In the genomic region with DNA sequence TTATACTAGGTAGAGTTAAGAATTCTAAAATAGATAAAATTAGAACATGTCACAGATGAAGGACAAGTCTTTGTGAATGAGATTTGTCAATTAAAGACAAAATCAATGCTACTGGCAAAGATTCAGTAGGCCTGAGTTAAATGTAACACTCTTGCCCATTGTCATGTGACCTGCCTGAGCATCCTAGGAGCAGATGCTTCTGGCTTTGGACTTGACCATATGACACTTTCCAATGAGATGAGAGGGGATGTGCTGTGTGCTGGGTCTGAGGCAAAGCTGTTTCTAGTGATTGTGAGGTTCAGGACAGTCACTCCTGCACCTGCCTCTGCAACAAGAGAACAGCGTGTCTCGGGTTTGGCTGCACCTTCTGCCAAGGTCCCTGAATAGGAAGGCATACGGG, we compare ENCODE assay signal across 23 cellular contexts.
DNase-seq lines count a peak whose midpoint lies in the region; ATAC-seq and TF ChIP-seq lines count a peak whose summit lies in the region.
"Had no signal": no experiment of that assay in that cellular context is flagged by ENCODE, and none has a peak within 500 bp of the region (broad histone marks: within the 10 kb centered on the region; RNA-seq: fewer than 3 reads in every experiment).

No MANE protein-coding gene starts in this region.

- H2AFZ ChIP-seq in SK-N-SH (ENCODE audit: low read depth) (no peak overlapping the region), OCI-LY7 (ENCODE audit: low read length) (no peak overlapping the region)
- H2AFZ ChIP-seq: GM23338 had no signal

- intact Hi-C loops in A673 (cut with micrococcal nuclease; ENCODE audit: unreplicated experiment) (no loop called here), OCI-LY7 (cut with micrococcal nuclease; ENCODE audit: unreplicated experiment) (no loop called here)

- POLR2A ChIA-PET in SK-N-SH (lab: Yijun Ruan, JAX) = no interaction called here
- POLR2A ChIA-PET in A673 (lab: Charles Lee; ENCODE audit: low non-redundant PET) = no interaction called here
- POLR2A ChIA-PET in OCI-LY7 (lab: Charles Lee) = no interaction called here

- no peak for TF ChIP-seq POLR2A in suprapubic skin (IDR thresholded peaks at IDR 0.05)

- H3K27me3 ChIP-seq in SK-N-SH (ENCODE audit: insufficient read depth) (no peaks in the 10 kb centered on the region), adipocyte (replicated peaks; ENCODE audit: control insufficient read depth, insufficient read depth, low read length) (no peaks in the 10 kb centered on the region), suprapubic skin (no peaks in the 10 kb centered on the region), A673 (replicated peaks; ENCODE audit: insufficient read depth, low read depth, low read length, poor library complexity) (no peaks in the 10 kb centered on the region)
- H3K27me3 ChIP-seq: MG63 had no signal

- H3K4me3 Mint-ChIP-seq in glutamatergic neuron (ENCODE audit: unreplicated experiment) = peak overlapping the region; percentile 9
- H3K4me3 Mint-ChIP-seq: CD8-positive, alpha-beta memory T cell; GM23338; IgD-negative memory B cell had no signal

- H3K9me2 ChIP-seq in SK-N-SH (no peaks in the 10 kb centered on the region), OCI-LY7 (ENCODE audit: insufficient read depth, low read length) (no peaks in the 10 kb centered on the region)

- H3K27ac Mint-ChIP-seq in glutamatergic neuron (ENCODE audit: unreplicated experiment) = peak overlapping the region; percentile 70
- H3K27ac Mint-ChIP-seq: CD8-positive, alpha-beta memory T cell; GM23338; IgD-negative memory B cell had no signal

- no peak for TF ChIP-seq CTCF in SK-N-SH (IDR thresholded peaks at IDR 0.05)
- no peak for TF ChIP-seq CTCF in glutamatergic neuron (IDR thresholded peaks at IDR 0.05; ENCODE audit: partially characterized antibody, unreplicated experiment)
- TF ChIP-seq CTCF in suprapubic skin (IDR thresholded peaks at IDR 0.05) = no peak
- no peak for TF ChIP-seq CTCF in A673 (conservative IDR thresholded peaks at IDR 0.05; ENCODE audit: low read depth, low read length)
- TF ChIP-seq CTCF in OCI-LY7 (conservative IDR thresholded peaks at IDR 0.05; ENCODE audit: low read length) = no peak

- H3K9me3 ChIP-seq in SK-N-SH (no peaks in the 10 kb centered on the region), adipocyte (ENCODE audit: control insufficient read depth, low read length) (no peaks in the 10 kb centered on the region), suprapubic skin (no peaks in the 10 kb centered on the region), A673 (ENCODE audit: low read depth, low read length, poor library complexity, severe bottlenecking) (no peaks in the 10 kb centered on the region), OCI-LY7 (ENCODE audit: low read length) (no peaks in the 10 kb centered on the region)
- H3K9me3 ChIP-seq: MG63 had no signal

- H3K79me2 ChIP-seq in SK-N-SH (ENCODE audit: insufficient read depth) (no peaks in the 10 kb centered on the region), OCI-LY7 (ENCODE audit: insufficient read depth, low read depth, low read length) (no peaks in the 10 kb centered on the region)

- no TSS peak for BruUV-seq in A673 (replicated peaks; lab: Mats Ljungman, UMichigan)
- BruUV-seq in OCI-LY7 (replicated peaks; lab: Mats Ljungman, UMichigan) = no TSS peak

- H3K9ac ChIP-seq in SK-N-SH (no peak overlapping the region), adipocyte (ENCODE audit: low read length) (peak overlapping the region; percentile 36)

- ATAC-seq in SK-N-SH treated with all-trans-retinoic acid at 6 μM for 48 hours = no peak
- ATAC-seq in HG03159 (IDR thresholded peaks at IDR 0.05; ENCODE audit: unreplicated experiment) = no peak
- ATAC-seq: GM23338 had no signal

- no peaks in the 10 kb centered on the region for H4K20me1 ChIP-seq in SK-N-SH (ENCODE audit: insufficient read depth)
- H4K20me1 ChIP-seq in OCI-LY7 (ENCODE audit: insufficient read depth, low read length) = no peaks in the 10 kb centered on the region

- H3K36me3 Mint-ChIP-seq in glutamatergic neuron (ENCODE audit: unreplicated experiment) = peaks cover 4% of the 10 kb centered on the region

- H3K27me3 Mint-ChIP-seq in glutamatergic neuron (ENCODE audit: unreplicated experiment) = peaks cover 8% of the 10 kb centered on the region
- H3K27me3 Mint-ChIP-seq: CD8-positive, alpha-beta memory T cell; IgD-negative memory B cell had no signal

- peaks cover 9% of the 10 kb centered on the region for H3F3A ChIP-seq in SK-N-SH (replicated peaks; ENCODE audit: insufficient read depth)

- H3K4me2 ChIP-seq in SK-N-SH = no peak overlapping the region
- H3K4me2 ChIP-seq in OCI-LY7 (ENCODE audit: low read length) = no peak overlapping the region
- H3K4me2 ChIP-seq: GM23338 had no signal

- peaks cover 4 to 5% of the 10 kb centered on the region in 2 experiments; a peak in 1 of 4 replicates for H3K4me1 ChIP-seq in SK-N-SH (ENCODE audit: control insufficient read depth in 1 of 2, insufficient read depth in 2 of 2, low read depth in 1 of 2, low read length in 1 of 2)
- H3K4me1 ChIP-seq in adipocyte (ENCODE audit: control insufficient read depth, insufficient read depth, low read length) = peaks cover 39% of the 10 kb centered on the region
- H3K4me1 ChIP-seq in suprapubic skin = peaks cover 49% of the 10 kb centered on the region
- H3K4me1 ChIP-seq in A673 (ENCODE audit: insufficient read depth, low read length, poor library complexity, severe bottlenecking) = no peaks in the 10 kb centered on the region
- no peaks in the 10 kb centered on the region for H3K4me1 ChIP-seq in OCI-LY7 (ENCODE audit: insufficient read depth, low read length, poor library complexity, severe bottlenecking)

- peak overlapping the region in 1 of 2 experiments; percentile 37; a peak in 1 of 4 replicates for H3K27ac ChIP-seq in SK-N-SH (ENCODE audit: low read depth in 2 of 2, low read length in 1 of 2)
- peak overlapping the region; percentile 66 for H3K27ac ChIP-seq in suprapubic skin
- no peak overlapping the region for H3K27ac ChIP-seq in A673 (ENCODE audit: low read depth, low read length, poor library complexity, severe bottlenecking)
- H3K27ac ChIP-seq in OCI-LY7 (ENCODE audit: low read depth, low read length, poor library complexity, severe bottlenecking) = no peak overlapping the region
- H3K27ac ChIP-seq: C4-2B had no signal

- H3K36me3 ChIP-seq in SK-N-SH (replicated peaks in 1 of 2; ENCODE audit: control insufficient read depth in 1 of 2, insufficient read depth in 2 of 2, low read length in 1 of 2) (no peaks in the 10 kb centered on the region), adipocyte (ENCODE audit: control insufficient read depth, insufficient read depth, low read length, severe bottlenecking) (no peaks in the 10 kb centered on the region), suprapubic skin (no peaks in the 10 kb centered on the region), A673 (ENCODE audit: insufficient read depth, low read length, poor library complexity, severe bottlenecking) (no peaks in the 10 kb centered on the region), OCI-LY7 (ENCODE audit: insufficient read depth, low read length) (no peaks in the 10 kb centered on the region)
- H3K36me3 ChIP-seq: MG63 had no signal

- TF ChIP-seq EP300 in SK-N-SH (IDR thresholded peaks at IDR 0.05; ENCODE audit: borderline replicate concordance in 1 of 2, low read depth in 1 of 2, low read length in 1 of 2) (no peak), suprapubic skin (IDR thresholded peaks at IDR 0.05) (no peak)

- H3K9me3 Mint-ChIP-seq in glutamatergic neuron (ENCODE audit: unreplicated experiment) = peaks cover 5% of the 10 kb centered on the region
- H3K9me3 Mint-ChIP-seq: GM23338, IgD-negative memory B cell had no signal

- 96% methylated on average over 2 of the region's 3 CpGs for WGBS in SK-N-SH (ENCODE audit: low lambda C conversion rate)
- WGBS in suprapubic skin = 94% methylated on average over 3 of the region's 3 CpGs

- H3K4me1 Mint-ChIP-seq in glutamatergic neuron (ENCODE audit: low read depth, unreplicated experiment) = peaks cover 20% of the 10 kb centered on the region
- H3K4me1 Mint-ChIP-seq: GM23338 had no signal

- H3K4me3 ChIP-seq in SK-N-SH (ENCODE audit: low read depth in 2 of 2, low read length in 1 of 2) (no peak overlapping the region), adipocyte (ENCODE audit: low read length) (no peak overlapping the region), suprapubic skin (no peak overlapping the region), A673 (ENCODE audit: low read depth, low read length, poor library complexity, severe bottlenecking) (no peak overlapping the region), OCI-LY7 (ENCODE audit: low read depth, low read length, poor library complexity, severe bottlenecking) (no peak overlapping the region)
- H3K4me3 ChIP-seq: GM23338, MG63 had no signal

- CTCF ChIA-PET in SK-N-SH (lab: Yijun Ruan, JAX) = interaction anchor here (0.6 to 2.7 kb wide), 3 partner anchors 29 to 200 kb away, joined by 3 to 9 read pairs (median 3); no protein-coding TSS in a partner anchor
- CTCF ChIA-PET in A673 (lab: Charles Lee) = no interaction called here
- CTCF ChIA-PET in OCI-LY7 (lab: Charles Lee; ENCODE audit: unreplicated experiment) = no interaction called here

- DNase-seq in SK-N-SH (no peak), adipocyte (ENCODE audit: low read depth) (no peak), glutamatergic neuron (no peak), suprapubic skin (ENCODE audit: low spot score in 2 of 2) (no peak), A673 (ENCODE audit: low spot score) (no peak), OCI-LY7 (ENCODE audit: low spot score) (no peak)
- DNase-seq: Calu3; CD8-positive, alpha-beta memory T cell; DMS53; HCEC 1CT; Karpas-422; NCI-H1048; NCI-H1436; NCI-H2029; NCI-H2171 treated with DMSO at 0.1 percent for 48 hours; NCI-H526 treated with DMSO at 0.1 percent for 48 hours; SHP77 had no signal

- TF ChIP-seq RAD21 in SK-N-SH (IDR thresholded peaks at IDR 0.05; ENCODE audit: low read length) = no peak

TF ChIP-seq in SK-N-SH, 30 proteins besides CTCF, POLR2A, EP300 and RAD21 (continues in another document):
- TF ChIP-seq, protein P1, sequence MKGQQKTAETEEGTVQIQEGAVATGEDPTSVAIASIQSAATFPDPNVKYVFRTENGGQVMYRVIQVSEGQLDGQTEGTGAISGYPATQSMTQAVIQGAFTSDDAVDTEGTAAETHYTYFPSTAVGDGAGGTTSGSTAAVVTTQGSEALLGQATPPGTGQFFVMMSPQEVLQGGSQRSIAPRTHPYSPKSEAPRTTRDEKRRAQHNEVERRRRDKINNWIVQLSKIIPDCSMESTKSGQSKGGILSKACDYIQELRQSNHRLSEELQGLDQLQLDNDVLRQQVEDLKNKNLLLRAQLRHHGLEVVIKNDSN (IDR thresholded peaks at IDR 0.05; ENCODE audit: borderline replicate concordance, low read depth) = peak; percentile 28; the same call in 1 of the 2 replicates

TF ChIP-seq in SK-N-SH treated with all-trans-retinoic acid at 6 μM for 48 hours, 23 proteins besides CTCF, POLR2A, EP300 and RAD21 (continues in another document):
- TF ChIP-seq ZFP3 (CRISPR knock-in tag; IDR thresholded peaks at IDR 0.05) = no peak
